Comparison of ENCODE assay signal across 12 cellular contexts in genomic region chr2:225894240-225894980, GRCh38.
DNase-seq lines count a peak whose midpoint lies in the region; ATAC-seq and TF ChIP-seq lines count a peak whose summit lies in the region.
"Had no signal": no experiment of that assay in that cellular context is flagged by ENCODE, and none has a peak within 500 bp of the region (broad histone marks: within the 10 kb centered on the region; RNA-seq: fewer than 3 reads in every experiment).

No MANE protein-coding gene starts in this region.

- POLR2A ChIA-PET in Panc1 (lab: Charles Lee), result no interaction called here

- WGBS in stomach, 5 donors, result 46 to 55% (median 48%) methylated on average over 4 of the region's 4 CpGs

- TF ChIP-seq CTCF in Panc1 (IDR thresholded peaks at IDR 0.05), result no peak
- TF ChIP-seq CTCF in nephron (IDR thresholded peaks at IDR 0.05; ENCODE audit: unreplicated experiment in 3 of 3), result no peak
- TF ChIP-seq CTCF in stomach (IDR thresholded peaks at IDR 0.05), result no peak
- no peak for TF ChIP-seq CTCF in CD14-positive monocyte (IDR thresholded peaks at IDR 0.05)

- H3K36me3 Mint-ChIP-seq in nephron (ENCODE audit: low read depth) (no peaks in the 10 kb centered on the region), CD14-positive monocyte (no peaks in the 10 kb centered on the region)
- H3K36me3 Mint-ChIP-seq: IgD-negative memory B cell had no signal

- no peak for TF ChIP-seq EP300 in stomach (IDR thresholded peaks at IDR 0.05)

- H3K4me3 ChIP-seq in Panc1 (ENCODE audit: low read depth in 2 of 2, low read length in 2 of 2) (no peak overlapping the region), stomach (no peak overlapping the region)

- in situ Hi-C loops in Caki2 (cut with HindIII; ENCODE audit: low pct_unique_long_range_greater_than_20kb, low sequenced_read_pairs), result no loop called here
- in situ Hi-C loops in Panc1 (cut with HindIII; ENCODE audit: low pct_unique_long_range_greater_than_20kb, low sequenced_read_pairs), result no loop called here

- H3K27ac Mint-ChIP-seq in nephron, result peak overlapping the region in 2 of 3 experiments; percentile 27 to 32
- H3K27ac Mint-ChIP-seq in CD14-positive monocyte, result no peak overlapping the region
- H3K27ac Mint-ChIP-seq: IgD-negative memory B cell; stimulated activated naive CD8-positive, alpha-beta T cell treated with anti-CD3 and anti-CD28 coated beads, Interleukin-15, amount 100 ng/mL, for 72 hours had no signal

- peaks cover 22% of the 10 kb centered on the region for H3K4me1 Mint-ChIP-seq in nephron
- peaks cover 1% of the 10 kb centered on the region for H3K4me1 Mint-ChIP-seq in CD14-positive monocyte
- H3K4me1 Mint-ChIP-seq: IgD-negative memory B cell; stimulated activated naive CD8-positive, alpha-beta T cell treated with anti-CD3 and anti-CD28 coated beads, Interleukin-15, amount 100 ng/mL, for 72 hours had no signal

- H3K36me3 ChIP-seq in Panc1 (ENCODE audit: control insufficient read depth, insufficient read depth, low read length) (no peaks in the 10 kb centered on the region), stomach (no peaks in the 10 kb centered on the region)

- intact Hi-C loops in Panc1 (cut with micrococcal nuclease; ENCODE audit: unreplicated experiment) (no loop called here), stomach (cut with DNase I; ENCODE audit: low total_unique reads) (no loop called here), CD14-positive monocyte (cut with micrococcal nuclease) (no loop called here)

- no TSS peak for BruUV-seq in Panc1 (replicated peaks; lab: Mats Ljungman, UMichigan)

- H3K9me3 Mint-ChIP-seq in nephron (peaks cover 5% of the 10 kb centered on the region), CD14-positive monocyte (peaks cover 0 to 2% (median 1%) of the 10 kb centered on the region in 7 donors)
- H3K9me3 Mint-ChIP-seq: stimulated activated naive CD8-positive, alpha-beta T cell treated with anti-CD3 and anti-CD28 coated beads, Interleukin-15, amount 100 ng/mL, for 72 hours had no signal

- H3K9me3 ChIP-seq in Panc1 (ENCODE audit: control insufficient read depth, insufficient read depth, low read depth, low read length) (peaks cover 4% of the 10 kb centered on the region; the same call in 1 of the 2 replicates), stomach (no peaks in the 10 kb centered on the region)

- H3K27me3 Mint-ChIP-seq in nephron (ENCODE audit: low read depth) (no peaks in the 10 kb centered on the region), CD14-positive monocyte (ENCODE audit: low read depth in 3 of 3) (peaks cover 3 to 9% (median 3%) of the 10 kb centered on the region in 3 donors)

- DNase-seq in Caki2 (ENCODE audit: low read depth) (peak; percentile 52), Panc1 (ENCODE audit: low read depth, low spot score) (peak; percentile 67), epidermal melanocyte (ENCODE audit: insufficient read length, low spot score) (peak; percentile 19), retina (no peak), stomach (no peak), CD14-positive monocyte (ENCODE audit: low spot score) (no peak)
- DNase-seq: SHP77; stimulated activated naive CD8-positive, alpha-beta T cell treated with anti-CD3 and anti-CD28 coated beads, Interleukin-15, amount 100 ng/mL, for 72 hours had no signal

- H3K27me3 ChIP-seq in Panc1 (ENCODE audit: control insufficient read depth, insufficient read depth, low read length) (no peaks in the 10 kb centered on the region), stomach (no peaks in the 10 kb centered on the region)

- H3K4me1 ChIP-seq in Panc1 (ENCODE audit: control insufficient read depth, insufficient read depth, low read length) (0 out of 2 replicates have a peak, but pooled peaks cover 3% of the 10 kb centered on the region), stomach (peaks cover 0 to 6% (median 0%) of the 10 kb centered on the region in 4 donors)

- no peak for TF ChIP-seq POLR2A in stomach (IDR thresholded peaks at IDR 0.05)

- no peak overlapping the region for H3K4me3 Mint-ChIP-seq in nephron
- no peak overlapping the region for H3K4me3 Mint-ChIP-seq in CD14-positive monocyte
- H3K4me3 Mint-ChIP-seq: IgD-negative memory B cell; stimulated activated naive CD8-positive, alpha-beta T cell treated with anti-CD3 and anti-CD28 coated beads, Interleukin-15, amount 100 ng/mL, for 72 hours had no signal

- H3K27ac ChIP-seq in Panc1 (ENCODE audit: low read length) (no peak overlapping the region; the same call in 1 of the 2 replicates), stomach (no peak overlapping the region)

- CTCF ChIA-PET in Panc1 (lab: Charles Lee), result no interaction called here

- ATAC-seq in Panc1 (0 out of 2 replicates have a peak, but pooled peaks have one; percentile 62), GM21619 (IDR thresholded peaks at IDR 0.05; ENCODE audit: unreplicated experiment) (no peak)
- ATAC-seq: activated CD4-positive, CD25-positive, alpha-beta regulatory T cell treated with anti-CD3 and anti-CD28 coated beads, Interleukin-2, amount 50 U/mL, for 24 hours; stimulated activated naive CD8-positive, alpha-beta T cell treated with anti-CD3 and anti-CD28 coated beads, Interleukin-15, amount 100 ng/mL, for 72 hours had no signal

Comparison
In these comparisons a context has a peak if more than half of its experiments do, and no peak if none do; other contexts are left out.
1. DNase-seq: peak in Caki2 (single experiment), Panc1 (single experiment) and epidermal melanocyte (single experiment); none in retina (single experiment), stomach (single experiment) and CD14-positive monocyte (single experiment).
2. H3K27ac Mint-ChIP-seq: peak in nephron (2 of 3); none in CD14-positive monocyte (0 of 7).